1 cellular context compared by ENCODE assay signal in the genomic region with DNA sequence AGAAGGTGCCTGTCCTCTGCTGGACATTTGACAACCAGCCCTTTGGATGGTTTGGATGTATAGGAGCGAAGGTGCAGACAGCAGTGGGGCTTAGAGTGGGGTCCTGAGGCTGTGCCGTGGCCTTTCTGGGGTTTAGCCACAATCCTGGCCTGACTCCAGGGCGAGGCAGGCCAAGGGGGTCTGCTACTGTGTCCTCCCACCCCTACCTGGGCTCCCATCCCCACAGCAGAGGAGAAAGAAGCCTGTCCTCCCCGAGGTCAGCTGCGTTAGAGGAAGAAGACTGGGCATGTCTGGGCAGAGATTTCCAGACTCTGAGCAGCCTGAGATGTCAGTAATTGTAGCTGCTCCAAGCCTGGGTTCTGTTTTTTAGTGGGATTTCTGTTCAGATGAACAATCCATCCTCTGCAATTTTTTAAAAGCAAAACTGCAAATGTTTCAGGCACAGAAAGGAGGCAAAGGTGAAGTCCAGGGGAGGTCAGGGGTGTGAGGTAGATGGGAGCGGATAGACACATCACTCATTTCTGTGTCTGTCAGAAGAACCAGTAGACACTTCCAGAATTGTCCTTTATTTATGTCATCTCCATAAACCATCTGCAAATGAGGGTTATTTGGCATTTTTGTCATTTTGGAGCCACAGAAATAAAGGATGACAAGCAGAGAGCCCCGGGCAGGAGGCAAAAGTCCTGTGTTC.
A peak's percentile ranks its signal among the peaks of the same experiment; 100 is the strongest.
TF ChIP-seq lines count a peak whose summit lies in the region.

No MANE protein-coding gene starts in this region.

TF ChIP-seq in H1, 55 proteins besides CTCF, POLR2A, EP300 and RAD21:
- TF ChIP-seq PHF8 (conservative IDR thresholded peaks at IDR 0.05; ENCODE audit: low read depth, low read length) (0 out of 2 replicates have a peak, but pooled peaks have one; percentile 22), RFX5 (IDR thresholded peaks at IDR 0.05; ENCODE audit: borderline replicate concordance, low read depth, low read length) (no peak), KDM5A (IDR thresholded peaks at IDR 0.05; ENCODE audit: low read length) (no peak), CREB1 (IDR thresholded peaks at IDR 0.05) (no peak), SRF (IDR thresholded peaks at IDR 0.05; ENCODE audit: low read depth, low read length) (no peak)
TF ChIP-seq in H1: peak in this region for 1.
